ENCODE assay signal across 29 cellular contexts in genomic region chr2:239609583-239610310, GRCh38.
A peak's percentile ranks its signal among the peaks of the same experiment; 100 is the strongest.
DNase-seq lines count a peak whose midpoint lies in the region; ATAC-seq lines count a peak whose summit lies in the region.
"Had no signal": no experiment of that assay in that cellular context is flagged by ENCODE, and none has a peak within 500 bp of the region (broad histone marks: within the 10 kb centered on the region; RNA-seq: fewer than 3 reads in every experiment).

No MANE protein-coding gene starts in this region.

- H3K18ac ChIP-seq in neuronal stem cell (ENCODE audit: low read length), result no peak overlapping the region

- no peak overlapping the region for H3K4me3 Mint-ChIP-seq in activated naive CD4-positive, alpha-beta T cell treated with anti-CD3 and anti-CD28 coated beads, Interleukin-2, amount 50 U/mL, for 24 hours
- peak overlapping the region; percentile 68 to 69 for H3K4me3 Mint-ChIP-seq in effector memory CD8-positive, alpha-beta T cell
- H3K4me3 Mint-ChIP-seq in stimulated activated memory B cell treated with anti-CD40 and anti-IgM and Interleukin-4, amounts not matched to agents 10 μg/mL and 1 μg/mL and 100 μg/mL, for 72 hours, result no peak overlapping the region
- H3K4me3 Mint-ChIP-seq: activated CD4-positive, alpha-beta T cell treated with anti-CD3 and anti-CD28 coated beads, Interleukin-2, amount 10 ng/mL, durations not matched to agents 24 days and 14 days; activated naive CD8-positive, alpha-beta T cell treated with anti-CD3 and anti-CD28 coated beads for 36 hours; activated T-helper 17 cell treated with anti-CD3 and anti-CD28 coated beads, Interleukin-2, amount 50 U/mL, for 72 hours; CD4-positive, alpha-beta memory T cell; naive B cell; stimulated activated naive CD8-positive, alpha-beta T cell treated with anti-CD3 and anti-CD28 coated beads, Interleukin-15, Interleukin-2, amounts not matched to agents 100 ng/mL and 50 ng/mL, for 24 hours had no signal

- H2BK120ac ChIP-seq in neuronal stem cell (ENCODE audit: low read depth, low read length), result no peak overlapping the region

- H3K4ac ChIP-seq in neuronal stem cell (ENCODE audit: low read length), result no peak overlapping the region

- no peak overlapping the region for H3K23ac ChIP-seq in neuronal stem cell (ENCODE audit: low read depth, low read length, poor library complexity)

- no peaks in the 10 kb centered on the region for H3K36me3 Mint-ChIP-seq in activated naive CD4-positive, alpha-beta T cell treated with anti-CD3 and anti-CD28 coated beads, Interleukin-2, amount 50 U/mL, for 24 hours
- H3K36me3 Mint-ChIP-seq in effector memory CD8-positive, alpha-beta T cell (ENCODE audit: insufficient read depth), result peaks cover 7% of the 10 kb centered on the region
- no peaks in the 10 kb centered on the region for H3K36me3 Mint-ChIP-seq in stimulated activated memory B cell treated with anti-CD40 and anti-IgM and Interleukin-4, amounts not matched to agents 10 μg/mL and 1 μg/mL and 100 μg/mL, for 72 hours
- H3K36me3 Mint-ChIP-seq: activated naive CD8-positive, alpha-beta T cell treated with anti-CD3 and anti-CD28 coated beads for 36 hours; CD4-positive, alpha-beta memory T cell; naive B cell had no signal

- H3K27ac Mint-ChIP-seq in activated naive CD4-positive, alpha-beta T cell treated with anti-CD3 and anti-CD28 coated beads, Interleukin-2, amount 50 U/mL, for 24 hours, result peak overlapping the region; percentile 74
- H3K27ac Mint-ChIP-seq in effector memory CD8-positive, alpha-beta T cell, result peak overlapping the region; percentile 54 to 57
- no peak overlapping the region for H3K27ac Mint-ChIP-seq in stimulated activated memory B cell treated with anti-CD40 and anti-IgM and Interleukin-4, amounts not matched to agents 10 μg/mL and 1 μg/mL and 100 μg/mL, for 72 hours
- H3K27ac Mint-ChIP-seq: activated CD4-positive, alpha-beta T cell treated with anti-CD3 and anti-CD28 coated beads, Interleukin-2, amount 10 ng/mL, durations not matched to agents 24 days and 14 days; activated naive CD8-positive, alpha-beta T cell treated with anti-CD3 and anti-CD28 coated beads for 36 hours; activated T-helper 17 cell treated with anti-CD3 and anti-CD28 coated beads, Interleukin-2, amount 50 U/mL, for 72 hours; CD4-positive, alpha-beta memory T cell; naive B cell; stimulated activated naive CD8-positive, alpha-beta T cell treated with anti-CD3 and anti-CD28 coated beads, Interleukin-15, Interleukin-2, amounts not matched to agents 100 ng/mL and 50 ng/mL, for 24 hours had no signal

- peak; percentile 95 for ATAC-seq in effector memory CD8-positive, alpha-beta T cell (replicated peaks)
- no peak for ATAC-seq in HG03280 (IDR thresholded peaks at IDR 0.05; ENCODE audit: unreplicated experiment)
- ATAC-seq in stimulated activated memory B cell treated with anti-CD40 and anti-IgM and Interleukin-4, amounts not matched to agents 10 μg/mL and 1 μg/mL and 100 μg/mL, for 72 hours, result no peak
- ATAC-seq: activated T-helper 17 cell treated with anti-CD3 and anti-CD28 coated beads, Interleukin-2, amount 50 U/mL, for 72 hours; left ventricle myocardium superior had no signal

- H3K9me3 Mint-ChIP-seq in activated naive CD4-positive, alpha-beta T cell treated with anti-CD3 and anti-CD28 coated beads, Interleukin-2, amount 50 U/mL, for 24 hours, result no peaks in the 10 kb centered on the region
- no peaks in the 10 kb centered on the region for H3K9me3 Mint-ChIP-seq in effector memory CD8-positive, alpha-beta T cell
- no peaks in the 10 kb centered on the region for H3K9me3 Mint-ChIP-seq in stimulated activated memory B cell treated with anti-CD40 and anti-IgM and Interleukin-4, amounts not matched to agents 10 μg/mL and 1 μg/mL and 100 μg/mL, for 72 hours
- H3K9me3 Mint-ChIP-seq: activated CD4-positive, alpha-beta T cell treated with anti-CD3 and anti-CD28 coated beads, Interleukin-2, amount 10 ng/mL, durations not matched to agents 24 days and 14 days; activated naive CD8-positive, alpha-beta T cell treated with anti-CD3 and anti-CD28 coated beads for 36 hours; activated T-helper 17 cell treated with anti-CD3 and anti-CD28 coated beads, Interleukin-2, amount 50 U/mL, for 72 hours; CD4-positive, alpha-beta memory T cell; stimulated activated naive CD8-positive, alpha-beta T cell treated with anti-CD3 and anti-CD28 coated beads, Interleukin-15, Interleukin-2, amounts not matched to agents 100 ng/mL and 50 ng/mL, for 24 hours had no signal

- H4K8ac ChIP-seq in neuronal stem cell (ENCODE audit: low read depth, low read length), result no peak overlapping the region

- no peak overlapping the region for H3K4me2 ChIP-seq in neuronal stem cell (ENCODE audit: insufficient read depth, low read length, poor library complexity, severe bottlenecking)

- no peaks in the 10 kb centered on the region for H3K4me1 Mint-ChIP-seq in activated naive CD4-positive, alpha-beta T cell treated with anti-CD3 and anti-CD28 coated beads, Interleukin-2, amount 50 U/mL, for 24 hours
- H3K4me1 Mint-ChIP-seq in effector memory CD8-positive, alpha-beta T cell (ENCODE audit: low read depth in 2 of 2), result peaks cover 28 to 31% of the 10 kb centered on the region in 2 donors
- no peaks in the 10 kb centered on the region for H3K4me1 Mint-ChIP-seq in stimulated activated memory B cell treated with anti-CD40 and anti-IgM and Interleukin-4, amounts not matched to agents 10 μg/mL and 1 μg/mL and 100 μg/mL, for 72 hours
- H3K4me1 Mint-ChIP-seq: activated naive CD8-positive, alpha-beta T cell treated with anti-CD3 and anti-CD28 coated beads for 36 hours; naive B cell had no signal

- no peak for DNase-seq in activated naive CD4-positive, alpha-beta T cell treated with anti-CD3 and anti-CD28 coated beads, Interleukin-2, amount 50 U/mL, for 16 hours
- DNase-seq in effector memory CD8-positive, alpha-beta T cell, result peak; percentile 47 to 59 (median 49)
- DNase-seq in neuronal stem cell (ENCODE audit: low spot score), result no peak
- peak; percentile 38 for DNase-seq in ureter (ENCODE audit: low spot score)
- DNase-seq in HCEC 1CT, result no peak
- DNase-seq: activated CD4-positive, alpha-beta T cell treated with anti-CD3 and anti-CD28 coated beads, Interleukin-2, amount 10 ng/mL, durations not matched to agents 24 days and 14 days; activated naive CD8-positive, alpha-beta T cell treated with anti-CD3 and anti-CD28 coated beads for 36 hours; AML-193; CD4-positive, alpha-beta memory T cell; DMS 273 treated with DMSO at 0.1 percent for 48 hours; glutamatergic neuron; KBM-7; left ventricle myocardium superior; midbrain; naive B cell; NCI-H1105 treated with DMSO at 0.1 percent for 48 hours; NCI-H1930; NCI-H2171 treated with DMSO at 0.1 percent for 48 hours; NCI-H510A; small intestine; T1000; testis had no signal

- WGBS in neuronal stem cell (ENCODE audit: extremely low coverage in 2 of 2, insufficient read length in 2 of 2, insufficient replicate concordance in 1 of 2), 2 donors, result no CpG with 5 or more reads among the region's 26 CpGs

- H3K79me1 ChIP-seq in neuronal stem cell (ENCODE audit: low read depth, low read length), result no peaks in the 10 kb centered on the region

- H2AFZ ChIP-seq in neuronal stem cell (ENCODE audit: low read length), result no peak overlapping the region

- no peaks in the 10 kb centered on the region for H3K27me3 ChIP-seq in neuronal stem cell (ENCODE audit: control insufficient read depth in 3 of 3, insufficient read depth in 3 of 3, low read depth in 1 of 3, low read length in 3 of 3)
- H3K27me3 ChIP-seq: testis had no signal

- H2BK12ac ChIP-seq in neuronal stem cell (ENCODE audit: low read length), result no peak overlapping the region

- no peak overlapping the region for H3K9ac ChIP-seq in neuronal stem cell (ENCODE audit: low read depth, low read length, poor library complexity)

- H3K27me3 Mint-ChIP-seq in activated naive CD4-positive, alpha-beta T cell treated with anti-CD3 and anti-CD28 coated beads, Interleukin-2, amount 50 U/mL, for 24 hours, result peaks cover 3% of the 10 kb centered on the region
- H3K27me3 Mint-ChIP-seq in effector memory CD8-positive, alpha-beta T cell, result peaks cover 0 to 8% of the 10 kb centered on the region in 2 donors
- peaks cover 16% of the 10 kb centered on the region for H3K27me3 Mint-ChIP-seq in stimulated activated memory B cell treated with anti-CD40 and anti-IgM and Interleukin-4, amounts not matched to agents 10 μg/mL and 1 μg/mL and 100 μg/mL, for 72 hours
- H3K27me3 Mint-ChIP-seq: activated T-helper 17 cell treated with anti-CD3 and anti-CD28 coated beads, Interleukin-2, amount 50 U/mL, for 72 hours; CD4-positive, alpha-beta memory T cell had no signal

- H3K4me1 ChIP-seq in neuronal stem cell (ENCODE audit: control insufficient read depth in 2 of 2, insufficient read depth in 1 of 2, low read depth in 1 of 2, low read length in 2 of 2), result peaks cover 0 to 3% of the 10 kb centered on the region in 2 donors
- H3K4me1 ChIP-seq: testis had no signal

- peak overlapping the region; percentile 71 for H2AK5ac ChIP-seq in neuronal stem cell (ENCODE audit: low read depth, low read length)

- H4K91ac ChIP-seq in neuronal stem cell (ENCODE audit: low read depth, low read length, poor library complexity), result no peak overlapping the region

- no peak overlapping the region for H3K4me3 ChIP-seq in neuronal stem cell (ENCODE audit: low read length in 2 of 2)
- H3K4me3 ChIP-seq: coronary artery, testis had no signal

- H2BK5ac ChIP-seq in neuronal stem cell (ENCODE audit: low read length), result no peak overlapping the region

- peaks cover 0 to 4% of the 10 kb centered on the region in 2 donors for H3K9me3 ChIP-seq in neuronal stem cell (replicated peaks in 1 of 2; ENCODE audit: control insufficient read depth in 2 of 2, insufficient read depth in 1 of 2, low read depth in 1 of 2, low read length in 2 of 2)
- H3K9me3 ChIP-seq: testis had no signal

- H3K14ac ChIP-seq in neuronal stem cell (ENCODE audit: low read length), result no peak overlapping the region

- no peak overlapping the region for H3K27ac ChIP-seq in neuronal stem cell (replicated peaks; ENCODE audit: low read length)
- H3K27ac ChIP-seq: coronary artery, HL-60, testis had no signal

- H3K36me3 ChIP-seq in neuronal stem cell (replicated peaks in 1 of 2; ENCODE audit: control insufficient read depth in 2 of 2, insufficient read depth in 2 of 2, low read length in 2 of 2), result no peaks in the 10 kb centered on the region

- no peak overlapping the region for H2BK15ac ChIP-seq in neuronal stem cell (ENCODE audit: low read length)

Comparison
In these comparisons a context has a peak if more than half of its experiments do, and no peak if none do; other contexts are left out.
1. H3K4me3 Mint-ChIP-seq: peak in effector memory CD8-positive, alpha-beta T cell (2 of 2); none in activated naive CD4-positive, alpha-beta T cell treated with anti-CD3 and anti-CD28 coated beads, Interleukin-2, amount 50 U/mL, for 24 hours (single experiment) and stimulated activated memory B cell treated with anti-CD40 and anti-IgM and Interleukin-4, amounts not matched to agents 10 μg/mL and 1 μg/mL and 100 μg/mL, for 72 hours (single experiment).
2. DNase-seq: peak in effector memory CD8-positive, alpha-beta T cell (3 of 3) and ureter (single experiment); none in activated naive CD4-positive, alpha-beta T cell treated with anti-CD3 and anti-CD28 coated beads, Interleukin-2, amount 50 U/mL, for 16 hours (single experiment), neuronal stem cell (single experiment) and HCEC 1CT (single experiment).